9 cellular contexts compared by ENCODE assay signal in the genomic region with DNA sequence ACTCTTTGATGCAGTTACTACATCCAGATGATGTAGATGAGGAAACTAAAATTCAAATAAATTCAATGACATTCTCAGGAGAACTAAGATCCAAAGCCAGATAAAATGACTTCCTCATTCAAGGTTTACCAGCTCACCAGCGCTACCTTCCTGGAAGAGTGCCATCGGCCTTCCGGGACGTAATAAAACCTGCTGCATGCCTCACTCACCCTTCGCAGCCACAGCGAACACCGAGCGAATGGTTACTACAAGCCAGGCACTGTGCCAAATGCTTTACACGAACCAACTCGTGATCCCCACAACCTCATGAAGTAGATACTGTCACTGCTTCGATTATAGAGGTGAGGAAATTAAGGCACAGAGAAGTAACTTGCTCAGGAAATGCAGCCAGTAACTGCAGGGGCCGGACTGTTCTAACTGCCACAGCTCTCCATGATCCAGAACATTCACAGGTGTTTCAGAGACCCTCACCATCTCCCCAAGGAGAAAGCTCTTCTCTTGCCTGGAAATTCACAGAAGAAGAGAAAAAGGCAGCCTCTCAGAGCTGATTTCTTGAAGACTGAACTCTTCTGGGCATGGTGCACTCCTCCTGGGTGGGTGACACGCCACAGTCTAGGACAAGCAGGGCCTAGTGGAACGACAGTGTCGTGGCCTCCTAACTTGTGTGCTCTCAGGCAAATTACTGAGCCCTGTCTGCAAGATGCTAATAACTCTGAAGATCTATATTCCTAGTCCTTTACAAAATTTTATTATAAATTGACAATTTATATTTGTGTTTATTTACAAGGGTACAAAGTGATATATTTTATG. TPM values are rescaled to one million over a fixed set of nuclear protein-coding genes. Genes with fewer than 3 reads are reported as not detected.
A peak's percentile ranks its signal among the peaks of the same experiment; 100 is the strongest.
DNase-seq lines count a peak whose midpoint lies in the region; ATAC-seq and TF ChIP-seq lines count a peak whose summit lies in the region.
"Had no signal": no experiment of that assay in that cellular context is flagged by ENCODE, and none has a peak within 500 bp of the region (broad histone marks: within the 10 kb centered on the region; RNA-seq: fewer than 3 reads in every experiment).

No MANE protein-coding gene starts in this region.

- peak; percentile 87 for ATAC-seq in activated CD8-positive, alpha-beta T cell treated with anti-CD3 and anti-CD28 coated beads, Interleukin-2, amount 10 ng/mL, durations not matched to agents 7 days and 5 days
- ATAC-seq in left ventricle myocardium superior: peak; percentile 49
- no peak for ATAC-seq in GM18511 (IDR thresholded peaks at IDR 0.05; ENCODE audit: unreplicated experiment)

- no peak for TF ChIP-seq CTCF in 22Rv1 (IDR thresholded peaks at IDR 0.05)

- H3K4me1 Mint-ChIP-seq in activated CD8-positive, alpha-beta T cell treated with anti-CD3 and anti-CD28 coated beads, Interleukin-2, amount 10 ng/mL, durations not matched to agents 7 days and 5 days (ENCODE audit: low read depth): peaks cover 61% of the 10 kb centered on the region

- POLR2A ChIA-PET in activated CD8-positive, alpha-beta T cell treated with anti-CD3 and anti-CD28 coated beads, Interleukin-2, amount 10 ng/mL, durations not matched to agents 7 days and 5 days (lab: Charles Lee): interaction anchor here (1.1 kb wide), 1 partner anchor 12 kb away, joined by 3 read pairs; no protein-coding TSS in a partner anchor

- peak overlapping the region; percentile 86 for H3K27ac Mint-ChIP-seq in activated CD8-positive, alpha-beta T cell treated with anti-CD3 and anti-CD28 coated beads, Interleukin-2, amount 10 ng/mL, durations not matched to agents 7 days and 5 days

- 0 out of 2 replicates have a peak overlapping the region, but pooled peaks have one; percentile 10 for H3K27ac ChIP-seq in 22Rv1

- peak overlapping the region; percentile 34 for H3K4me3 Mint-ChIP-seq in activated CD8-positive, alpha-beta T cell treated with anti-CD3 and anti-CD28 coated beads, Interleukin-2, amount 10 ng/mL, durations not matched to agents 7 days and 5 days

- H3K27me3 Mint-ChIP-seq in activated CD8-positive, alpha-beta T cell treated with anti-CD3 and anti-CD28 coated beads, Interleukin-2, amount 10 ng/mL, durations not matched to agents 7 days and 5 days (ENCODE audit: low read depth): no peaks in the 10 kb centered on the region

- peaks cover 30% of the 10 kb centered on the region for H3K36me3 Mint-ChIP-seq in activated CD8-positive, alpha-beta T cell treated with anti-CD3 and anti-CD28 coated beads, Interleukin-2, amount 10 ng/mL, durations not matched to agents 7 days and 5 days (ENCODE audit: low read depth)

- peak; percentile 93 for DNase-seq in LoVo (ENCODE audit: low spot score)
- peak; percentile 68 for DNase-seq in activated CD8-positive, alpha-beta T cell treated with anti-CD3 and anti-CD28 coated beads, Interleukin-2, amount 10 ng/mL, durations not matched to agents 7 days and 5 days
- DNase-seq in left ventricle myocardium superior: peak; percentile 52
- no peak for DNase-seq in NK-92 (lab: John Stamatoyannopoulos, UW; ENCODE audit: unreplicated experiment)
- no peak for DNase-seq in NCI-H1694 treated with DMSO at 0.1 percent for 48 hours (lab: John Stamatoyannopoulos, UW)
- DNase-seq in AG08395 (ENCODE audit: low spot score): no peak
- DNase-seq: gastrocnemius medialis had no signal

- H3K9me3 Mint-ChIP-seq in activated CD8-positive, alpha-beta T cell treated with anti-CD3 and anti-CD28 coated beads, Interleukin-2, amount 10 ng/mL, durations not matched to agents 7 days and 5 days (ENCODE audit: insufficient read depth): no peaks in the 10 kb centered on the region

- CTCF ChIA-PET in activated CD8-positive, alpha-beta T cell treated with anti-CD3 and anti-CD28 coated beads, Interleukin-2, amount 10 ng/mL, durations not matched to agents 7 days and 5 days (lab: Charles Lee): interaction anchor here (0.8 to 2.2 kb wide), 5 partner anchors 14 to 251 kb away, joined by 3 to 11 read pairs (median 3); no protein-coding TSS in a partner anchor

- intact Hi-C loops in left ventricle myocardium superior (cut with micrococcal nuclease): no loop called here

RNA-seq across cellular contexts. Expression of gene HIC1, which starts 46.8 kb away (rescaled TPM):
- 10 to 100 TPM; 66.8 to 70.8 TPM for total RNA-seq in activated CD8-positive, alpha-beta T cell treated with anti-CD3 and anti-CD28 coated beads, Interleukin-2, amount 10 ng/mL, durations not matched to agents 7 days and 5 days
- total RNA-seq in left ventricle myocardium superior: 19.0 TPM

RNA-seq across cellular contexts. Expression of gene OVCA2, which starts 59.8 kb away (rescaled TPM):
- 10 to 100 TPM; 34.9 to 40.1 TPM for total RNA-seq in activated CD8-positive, alpha-beta T cell treated with anti-CD3 and anti-CD28 coated beads, Interleukin-2, amount 10 ng/mL, durations not matched to agents 7 days and 5 days
- 14.4 TPM for total RNA-seq in left ventricle myocardium superior

Comparison
In these comparisons a context has a peak if more than half of its experiments do, and no peak if none do; other contexts are left out.
1. DNase-seq: peak in LoVo (single experiment), activated CD8-positive, alpha-beta T cell treated with anti-CD3 and anti-CD28 coated beads, Interleukin-2, amount 10 ng/mL, durations not matched to agents 7 days and 5 days (single experiment) and left ventricle myocardium superior (single experiment); none in NK-92 (single experiment), NCI-H1694 treated with DMSO at 0.1 percent for 48 hours (single experiment) and AG08395 (single experiment).